ENCODE assay signal across 8 cellular contexts in genomic region chr2:3557588-3558204, GRCh38. TPM values are rescaled to one million over a fixed set of nuclear protein-coding genes. Genes with fewer than 3 reads are reported as not detected.
DNase-seq lines count a peak whose midpoint lies in the region; ATAC-seq and TF ChIP-seq lines count a peak whose summit lies in the region.

No MANE protein-coding gene starts in this region.

- no peak for TF ChIP-seq POLR2A in NB4 (IDR thresholded peaks at IDR 0.05; ENCODE audit: extremely low read depth, insufficient read length)

- H3K4me1 ChIP-seq in HAP-1 (peaks cover 7% of the 10 kb centered on the region), duodenal mucosa (ENCODE audit: control insufficient read depth in 1 of 2, insufficient read depth in 2 of 2, low read length in 2 of 2) (peaks cover 5 to 17% of the 10 kb centered on the region in 2 donors)

- H3K27me3 Mint-ChIP-seq in natural killer cell treated with Interleukin-12 subunit alpha and Interleukin-12 subunit beta and Interleukin-15 and Interleukin-18, amount 100 ng/mL, for 72 hours: no peaks in the 10 kb centered on the region

- in situ Hi-C loops in HAP-1 (cut with MboI; ENCODE audit: low sequenced_read_pairs): no loop called here

- H3K27ac ChIP-seq in duodenal mucosa (ENCODE audit: low read depth, low read length): peak overlapping the region; percentile 85

- DNase-seq in HAP-1 (ENCODE audit: low spot score in 2 of 2) (no peak), NB4 (ENCODE audit: low read depth) (no peak), DMS79 treated with DMSO at 0.1 percent for 48 hours (lab: John Stamatoyannopoulos, UW) (no peak), NCI-H128 (lab: John Stamatoyannopoulos, UW; ENCODE audit: unreplicated experiment) (no peak), NCI-H526 treated with DMSO at 0.1 percent for 48 hours (lab: John Stamatoyannopoulos, UW) (no peak)
- no peak for DNase-seq in natural killer cell treated with Interleukin-12 subunit alpha and Interleukin-12 subunit beta and Interleukin-15 and Interleukin-18, amount 100 ng/mL, for 72 hours (ENCODE audit: low spot score)

- peaks cover 23% of the 10 kb centered on the region for H3K36me3 Mint-ChIP-seq in natural killer cell treated with Interleukin-12 subunit alpha and Interleukin-12 subunit beta and Interleukin-15 and Interleukin-18, amount 100 ng/mL, for 72 hours

- peak overlapping the region; percentile 99 for H3K4me3 ChIP-seq in HAP-1
- H3K4me3 ChIP-seq in NB4 (ENCODE audit: low read depth, low read length): peak overlapping the region; percentile 84
- H3K4me3 ChIP-seq in duodenal mucosa (ENCODE audit: low read depth in 1 of 2, low read length in 2 of 2): peak overlapping the region; percentile 72 to 95

- peak overlapping the region; percentile 92 for H3K4me3 Mint-ChIP-seq in natural killer cell treated with Interleukin-12 subunit alpha and Interleukin-12 subunit beta and Interleukin-15 and Interleukin-18, amount 100 ng/mL, for 72 hours

- H3K9me3 ChIP-seq in HAP-1 (no peaks in the 10 kb centered on the region), duodenal mucosa (ENCODE audit: control insufficient read depth in 1 of 2, low read length in 2 of 2) (no peaks in the 10 kb centered on the region)

- H3K36me3 ChIP-seq in HAP-1 (replicated peaks) (peaks cover 50% of the 10 kb centered on the region), duodenal mucosa (ENCODE audit: control insufficient read depth in 1 of 2, insufficient read depth in 2 of 2, low read length in 2 of 2) (peaks cover 18 to 30% of the 10 kb centered on the region in 2 donors)

- H3K27ac Mint-ChIP-seq in natural killer cell treated with Interleukin-12 subunit alpha and Interleukin-12 subunit beta and Interleukin-15 and Interleukin-18, amount 100 ng/mL, for 72 hours: peak overlapping the region; percentile 86 to 91

- no peaks in the 10 kb centered on the region for H3K9me3 Mint-ChIP-seq in natural killer cell treated with Interleukin-12 subunit alpha and Interleukin-12 subunit beta and Interleukin-15 and Interleukin-18, amount 100 ng/mL, for 72 hours

- peak overlapping the region; percentile 72 to 91 for H3K9ac ChIP-seq in duodenal mucosa (ENCODE audit: low read depth in 1 of 2, low read length in 2 of 2)

- peaks cover 17 to 19% of the 10 kb centered on the region in 2 donors for H3K4me1 Mint-ChIP-seq in natural killer cell treated with Interleukin-12 subunit alpha and Interleukin-12 subunit beta and Interleukin-15 and Interleukin-18, amount 100 ng/mL, for 72 hours (ENCODE audit: low read depth in 2 of 2)

- no peak for TF ChIP-seq CTCF in NB4 (IDR thresholded peaks at IDR 0.05; ENCODE audit: low read depth, low read length)

- peak; percentile 31 for ATAC-seq in GM18502 (IDR thresholded peaks at IDR 0.05; ENCODE audit: poor library complexity, unreplicated experiment)
- ATAC-seq in natural killer cell treated with Interleukin-12 subunit alpha and Interleukin-12 subunit beta and Interleukin-15 and Interleukin-18, amount 100 ng/mL, for 72 hours: peak in 1 of 2 donors; percentile 46

- H3K27me3 ChIP-seq in HAP-1 (ENCODE audit: low read depth) (no peaks in the 10 kb centered on the region), duodenal mucosa (ENCODE audit: control insufficient read depth in 1 of 2, insufficient read depth in 2 of 2, low read length in 2 of 2) (no peaks in the 10 kb centered on the region)

RNA-seq across cellular contexts. Expression of gene RNASEH1, which starts 0.4 kb away (rescaled TPM):
- total RNA-seq in natural killer cell treated with Interleukin-12 subunit alpha and Interleukin-12 subunit beta and Interleukin-15 and Interleukin-18, amount 100 ng/mL, for 72 hours: 10 to 100 TPM; 24.7 to 47.2 TPM

RNA-seq across cellular contexts. Expression of gene RPS7, which starts 17.4 kb away (rescaled TPM):
- 1,000 to 10,000 TPM in 1 of 2 donors, 100 to 1,000 TPM in 1; 834 to 1,122 TPM for total RNA-seq in natural killer cell treated with Interleukin-12 subunit alpha and Interleukin-12 subunit beta and Interleukin-15 and Interleukin-18, amount 100 ng/mL, for 72 hours

RNA-seq across cellular contexts. Expression of gene COLEC11, which starts 37.2 kb away (rescaled TPM):
- total RNA-seq in natural killer cell treated with Interleukin-12 subunit alpha and Interleukin-12 subunit beta and Interleukin-15 and Interleukin-18, amount 100 ng/mL, for 72 hours: under 1 TPM in 1 of 2 donors, not detected in 1; 0.48 TPM

RNA-seq across cellular contexts. Expression of gene ADI1, which starts 38.4 kb away (rescaled TPM):
- 10 to 100 TPM; 23.6 to 24.7 TPM for total RNA-seq in natural killer cell treated with Interleukin-12 subunit alpha and Interleukin-12 subunit beta and Interleukin-15 and Interleukin-18, amount 100 ng/mL, for 72 hours
